ENCODE assay signal across 20 cellular contexts in genomic region chr5:3899093-3899492, GRCh38.
A peak's percentile ranks its signal among the peaks of the same experiment; 100 is the strongest.
DNase-seq lines count a peak whose midpoint lies in the region; ATAC-seq and TF ChIP-seq lines count a peak whose summit lies in the region.
"Had no signal": no experiment of that assay in that cellular context is flagged by ENCODE, and none has a peak within 500 bp of the region (broad histone marks: within the 10 kb centered on the region; RNA-seq: fewer than 3 reads in every experiment).

No MANE protein-coding gene starts in this region.

- H4K20me1 ChIP-seq in DND-41 (ENCODE audit: insufficient read depth, low read length): no peaks in the 10 kb centered on the region
- H4K20me1 ChIP-seq: BLaER1 had no signal

- peaks cover 23% of the 10 kb centered on the region for H3K9me3 Mint-ChIP-seq in WTC11

- H3K27ac ChIP-seq in DND-41 (ENCODE audit: low read length): peak overlapping the region; percentile 23; the same call in 1 of the 2 replicates
- no peak overlapping the region for H3K27ac ChIP-seq in mesendoderm (ENCODE audit: low read depth, low read length)
- no peak overlapping the region for H3K27ac ChIP-seq in foreskin keratinocyte
- H3K27ac ChIP-seq: BLaER1, C4-2B, GM23248 had no signal

- no peak overlapping the region for H3K4ac ChIP-seq in mesendoderm (ENCODE audit: low read depth, low read length)

- ATAC-seq in DND-41 (ENCODE audit: insufficient read depth, low read depth) (no peak), WTC11 (no peak), HG02678 (IDR thresholded peaks at IDR 0.05; ENCODE audit: unreplicated experiment) (no peak), foreskin keratinocyte (no peak)
- ATAC-seq: CD8-positive, alpha-beta T cell; GM12878; HCT116 had no signal

- no peaks in the 10 kb centered on the region for H3K79me2 ChIP-seq in DND-41 (ENCODE audit: insufficient read depth, low read length)
- no peaks in the 10 kb centered on the region for H3K79me2 ChIP-seq in mesendoderm (ENCODE audit: control insufficient read depth, insufficient read depth, low read length)

- H2AFZ ChIP-seq in DND-41 (ENCODE audit: low read depth, low read length): peak overlapping the region; percentile 6; the same call in 1 of the 2 replicates
- H2AFZ ChIP-seq: GM23248 had no signal

- H3K79me1 ChIP-seq in mesendoderm (ENCODE audit: low read length): no peaks in the 10 kb centered on the region

- H3K4me1 ChIP-seq in DND-41 (ENCODE audit: insufficient read depth, low read length) (peaks cover 9% of the 10 kb centered on the region), mesendoderm (ENCODE audit: control insufficient read depth, low read depth, low read length) (no peaks in the 10 kb centered on the region), foreskin keratinocyte (no peaks in the 10 kb centered on the region)
- H3K4me1 ChIP-seq: BLaER1, Caco-2 had no signal

- peaks cover 19% of the 10 kb centered on the region for H3K9me3 ChIP-seq in DND-41 (ENCODE audit: insufficient read depth, low read length, severe bottlenecking)
- H3K9me3 ChIP-seq: Caco-2 had no signal

- H2BK120ac ChIP-seq in mesendoderm (ENCODE audit: low read depth, low read length): no peak overlapping the region

- H3K56ac ChIP-seq in mesendoderm (ENCODE audit: low read length): no peak overlapping the region

- no peak for TF ChIP-seq CTCF in DND-41 (IDR thresholded peaks at IDR 0.05; ENCODE audit: borderline replicate concordance, extremely low read depth, low read length, poor library complexity, severe bottlenecking)
- TF ChIP-seq CTCF in WTC11 (IDR thresholded peaks at IDR 0.05): no peak
- no peak for TF ChIP-seq CTCF in foreskin keratinocyte (conservative IDR thresholded peaks at IDR 0.05)

- H3K27me3 ChIP-seq in DND-41 (ENCODE audit: insufficient read depth, low read length, poor library complexity) (no peaks in the 10 kb centered on the region), mesendoderm (ENCODE audit: insufficient read depth, low read length, poor library complexity) (no peaks in the 10 kb centered on the region), foreskin keratinocyte (no peaks in the 10 kb centered on the region)
- H3K27me3 ChIP-seq: BLaER1 had no signal

- WGBS in mesendoderm (ENCODE audit: extremely low coverage, insufficient coverage, low lambda C conversion rate): no CpG with 5 or more reads among the region's 5 CpGs

- peaks cover 17% of the 10 kb centered on the region for H3K36me3 Mint-ChIP-seq in WTC11
- H3K36me3 Mint-ChIP-seq: CD4-positive, CD25-positive, alpha-beta regulatory T cell; CD8-positive, alpha-beta T cell had no signal

- H3K27me3 Mint-ChIP-seq in WTC11 (ENCODE audit: low read depth): peaks cover 14% of the 10 kb centered on the region
- H3K27me3 Mint-ChIP-seq: B cell; CD4-positive, CD25-positive, alpha-beta regulatory T cell had no signal

- no peak overlapping the region for H4K8ac ChIP-seq in mesendoderm (ENCODE audit: low read depth, low read length)

- H3K4me3 Mint-ChIP-seq in WTC11: no peak overlapping the region
- H3K4me3 Mint-ChIP-seq: B cell; CD4-positive, CD25-positive, alpha-beta regulatory T cell; CD8-positive, alpha-beta T cell; H9 had no signal

- no peak overlapping the region for H3K4me2 ChIP-seq in DND-41 (ENCODE audit: insufficient read depth, low read length)
- H3K4me2 ChIP-seq in mesendoderm (ENCODE audit: low read length): no peak overlapping the region
- H3K4me2 ChIP-seq: BLaER1 had no signal

- DNase-seq in DND-41 (no peak), NCI-H524 (lab: John Stamatoyannopoulos, UW) (peak; percentile 93 to 97), WTC11 (ENCODE audit: low spot score) (no peak), mesendoderm (peak; percentile 23), NAMALWA (ENCODE audit: low spot score) (no peak), foreskin keratinocyte (no peak)
- DNase-seq: Caco-2; CD4-positive, CD25-positive, alpha-beta regulatory T cell; CD8-positive, alpha-beta T cell; DMS153; EL; GDM1; GM23248; H9 had no signal

- H3K27ac Mint-ChIP-seq in WTC11: no peak overlapping the region
- H3K27ac Mint-ChIP-seq: B cell; CD4-positive, CD25-positive, alpha-beta regulatory T cell; CD8-positive, alpha-beta T cell; H9 had no signal

- H2BK5ac ChIP-seq in mesendoderm (ENCODE audit: low read length): no peak overlapping the region

- H2BK15ac ChIP-seq in mesendoderm (replicated peaks; ENCODE audit: low read depth): no peak overlapping the region

- no peak overlapping the region for H2AK5ac ChIP-seq in mesendoderm (ENCODE audit: low read length)

- CTCF ChIA-PET in WTC11 (lab: Charles Lee): no interaction called here

- no peak overlapping the region for H3K9ac ChIP-seq in DND-41 (ENCODE audit: low read depth, low read length)
- H3K9ac ChIP-seq in mesendoderm (ENCODE audit: low read length): no peak overlapping the region
- H3K9ac ChIP-seq: BLaER1, GM23248 had no signal

- H4K5ac ChIP-seq in mesendoderm (ENCODE audit: low read length): no peak overlapping the region

- POLR2A ChIA-PET in WTC11 (lab: Charles Lee): interaction anchor here (0.6 kb wide), 1 partner anchor 74 kb away, joined by 3 read pairs; no protein-coding TSS in a partner anchor

- H3K4me3 ChIP-seq in DND-41 (ENCODE audit: low read depth in 1 of 2, low read length in 2 of 2): no peak overlapping the region
- no peak overlapping the region for H3K4me3 ChIP-seq in mesendoderm (ENCODE audit: low read length)
- H3K4me3 ChIP-seq: BLaER1, GM12878, GM23248 had no signal

- H3K4me1 Mint-ChIP-seq in WTC11: peaks cover 8% of the 10 kb centered on the region
- H3K4me1 Mint-ChIP-seq: B cell; CD4-positive, CD25-positive, alpha-beta regulatory T cell had no signal

- H3K23ac ChIP-seq in mesendoderm (ENCODE audit: low read length): no peak overlapping the region

- H3K18ac ChIP-seq in mesendoderm (ENCODE audit: low read length): no peak overlapping the region

- H3K36me3 ChIP-seq in DND-41 (ENCODE audit: insufficient read depth, low read length) (no peaks in the 10 kb centered on the region; the same call in none of the 2 replicates), mesendoderm (ENCODE audit: control insufficient read depth, insufficient read depth, low read length) (no peaks in the 10 kb centered on the region)
- H3K36me3 ChIP-seq: BLaER1 had no signal

TF ChIP-seq in WTC11, 78 proteins besides CTCF, POLR2A, EP300 and RAD21:
- TF ChIP-seq ZMAT4 (CRISPR knock-in tag; IDR thresholded peaks at IDR 0.05) (no peak), ATF1 (CRISPR knock-in tag; IDR thresholded peaks at IDR 0.05) (no peak)
- TF ChIP-seq, protein P1, sequence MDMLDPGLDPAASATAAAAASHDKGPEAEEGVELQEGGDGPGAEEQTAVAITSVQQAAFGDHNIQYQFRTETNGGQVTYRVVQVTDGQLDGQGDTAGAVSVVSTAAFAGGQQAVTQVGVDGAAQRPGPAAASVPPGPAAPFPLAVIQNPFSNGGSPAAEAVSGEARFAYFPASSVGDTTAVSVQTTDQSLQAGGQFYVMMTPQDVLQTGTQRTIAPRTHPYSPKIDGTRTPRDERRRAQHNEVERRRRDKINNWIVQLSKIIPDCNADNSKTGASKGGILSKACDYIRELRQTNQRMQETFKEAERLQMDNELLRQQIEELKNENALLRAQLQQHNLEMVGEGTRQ (CRISPR knock-in tag; IDR thresholded peaks at IDR 0.05): peak; percentile 59; the same call in 1 of the 2 replicates

Comparison
In these comparisons a context has a peak if more than half of its experiments do, and no peak if none do; other contexts are left out.
1. DNase-seq: peak in NCI-H524 (2 of 2) and mesendoderm (single experiment); none in DND-41 (single experiment), WTC11 (single experiment), NAMALWA (single experiment) and foreskin keratinocyte (0 of 2).